ENCODE assay signal across 31 cellular contexts in the genomic region with DNA sequence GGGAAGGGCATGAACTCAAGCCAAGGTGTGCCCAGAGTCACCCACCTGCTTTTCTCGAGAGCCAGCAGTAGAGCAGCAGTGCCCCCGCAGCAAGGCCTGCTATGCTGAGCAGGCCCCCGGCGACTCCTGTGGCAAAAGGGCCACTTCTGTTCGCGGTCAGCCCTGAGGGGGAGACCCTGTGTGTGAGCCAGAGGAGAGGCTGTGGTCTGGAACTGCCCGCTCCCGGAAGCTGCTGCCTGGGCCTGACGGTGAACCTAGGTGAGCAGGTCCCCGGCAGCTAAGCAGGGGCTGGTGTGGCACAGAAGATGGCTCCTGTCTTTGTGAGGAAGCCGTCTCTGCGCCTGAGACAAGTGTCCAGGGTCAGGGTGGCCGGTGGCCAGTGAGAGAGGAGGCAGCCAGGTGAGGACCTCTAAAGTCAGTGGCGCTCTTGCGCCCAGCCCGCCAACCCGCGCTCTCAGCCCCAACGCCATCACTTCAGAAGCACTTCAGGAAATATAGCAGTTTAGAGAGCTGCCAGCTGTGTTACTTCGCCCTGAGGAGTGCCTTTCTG. TPM values are rescaled to one million over a fixed set of nuclear protein-coding genes. Genes with fewer than 3 reads are reported as not detected.
"Had no signal": no experiment of that assay in that cellular context is flagged by ENCODE, and none has a peak within 500 bp of the region (broad histone marks: within the 10 kb centered on the region; RNA-seq: fewer than 3 reads in every experiment).

No MANE protein-coding gene starts in this region.

- H3K27ac ChIP-seq: Peyer's patch, SJSA1 had no signal

- H3K4me1 ChIP-seq: Peyer's patch, SJSA1 had no signal

- H3K4me3 ChIP-seq: MG63, Peyer's patch, SJSA1 had no signal

- H3K27me3 ChIP-seq: Peyer's patch had no signal

- H3K4me2 ChIP-seq: SK-N-SH had no signal

- H3K36me3 ChIP-seq: MG63, Peyer's patch, SJSA1 had no signal

- H3K9me3 ChIP-seq: MG63, Peyer's patch, SJSA1, SK-N-SH had no signal

- H3K9ac ChIP-seq: SK-N-SH had no signal

- DNase-seq: Kasumi-1, MG63, NCI-H1048, NCI-H1092 treated with DMSO at 0.1 percent for 48 hours, NCI-H1105 treated with DMSO at 0.1 percent for 48 hours, NCI-H1417, NCI-H1436, NCI-H146, NCI-H1694, NCI-H187, NCI-H1930, NCI-H2029 treated with DMSO at 0.1 percent for 48 hours, NCI-H2081 treated with DMSO at 0.1 percent for 48 hours, NCI-H2107, NCI-H2171, NCI-H226, NCI-H446 treated with DMSO at 0.1 percent for 48 hours, NCI-H510A, NCI-H524, NCI-H526, NCI-H69, NCI-H748 treated with DMSO at 0.1 percent for 48 hours, NCI-H82, Peyer's patch, Right ventricle myocardium superior, RPMI8226, SHP77 treated with DMSO at 0.1 percent for 48 hours, SK-N-SH, SW 1271 had no signal

RNA-seq across cellular contexts. Expression of a gene that starts 31.9 kb away (rescaled TPM):
- total RNA-seq: M059J, SJSA1 had no signal
- polyA plus RNA-seq: SK-N-SH had no signal
